Comparison of ENCODE assay signal across 8 cellular contexts in genomic region chr20:57390604-57391438, GRCh38. TPM values are rescaled to one million over a fixed set of nuclear protein-coding genes. Genes with fewer than 3 reads are reported as not detected.
DNase-seq lines count a peak whose midpoint lies in the region; ATAC-seq and TF ChIP-seq lines count a peak whose summit lies in the region.

RBM38 (plus strand) TSS chr20:57391396; CDS start chr20:57391582, 186 bp downstream.

- no peak for TF ChIP-seq CTCF in AG04450 (IDR thresholded peaks at IDR 0.05; ENCODE audit: low read depth, low read length)
- TF ChIP-seq CTCF in epithelial cell of esophagus (IDR thresholded peaks at IDR 0.05; ENCODE audit: insufficient read depth, low read depth, low read length, missing control alignments): no peak

- POLR2A ChIA-PET in AG04450 (lab: Yijun Ruan, JAX): no interaction called here

- H3K9ac ChIP-seq in NT2/D1 (ENCODE audit: insufficient read length, low read depth): peak within 1 kb of the TSS; percentile 94

- H3K27ac ChIP-seq in AG04450 (ENCODE audit: low read depth, low read length): no peak within 1 kb of the TSS

- H3K9me3 ChIP-seq in AG04450 (ENCODE audit: control insufficient read depth, insufficient read depth, low read length): peaks cover 11% of the 10 kb centered on the region; the same call in 1 of the 2 replicates
- H3K9me3 ChIP-seq in NT2/D1 (ENCODE audit: insufficient read depth, low read length): no peaks in the 10 kb centered on the region

- CTCF ChIA-PET in AG04450 (lab: Charles Lee): interaction anchor here (0.6 to 2.3 kb wide), 5 partner anchors 9 to 975 kb away, joined by 3 to 12 read pairs (median 4); no protein-coding TSS in a partner anchor

- H3K4me1 ChIP-seq in NT2/D1 (ENCODE audit: insufficient read depth, insufficient read length): peaks cover 27% of the 10 kb centered on the region

- peaks cover 45% of the 10 kb centered on the region for H3K36me3 ChIP-seq in NT2/D1 (ENCODE audit: insufficient read depth, insufficient read length, low read length)

- ATAC-seq in GM18517 (IDR thresholded peaks at IDR 0.05; ENCODE audit: unreplicated experiment): peak; percentile 31
- ATAC-seq in HG03103 (IDR thresholded peaks at IDR 0.05; ENCODE audit: low read depth, unreplicated experiment): peak; percentile 48

- H3K4me3 ChIP-seq in AG04450 (ENCODE audit: low read depth, low read length) (peak within 1 kb of the TSS; percentile 73), NT2/D1 (ENCODE audit: insufficient read length, low read depth) (peak within 1 kb of the TSS; percentile 76), epithelial cell of esophagus (ENCODE audit: low read length) (peak within 1 kb of the TSS; percentile 54)

- H3K27me3 ChIP-seq in AG04450 (ENCODE audit: control insufficient read depth, insufficient read depth, low read length) (no peaks in the 10 kb centered on the region), NT2/D1 (ENCODE audit: insufficient read depth, insufficient read length) (peaks cover 13% of the 10 kb centered on the region)

- DNase-seq in AG04450 (ENCODE audit: low read depth, low spot score): peak; percentile 11
- no peak for DNase-seq in NT2/D1 (ENCODE audit: low read depth, low spot score)
- peak; percentile 81 for DNase-seq in activated T-cell treated with anti-CD3 and anti-CD28 coated beads for 24 hours (ENCODE audit: low read depth)
- peak; percentile 65 for DNase-seq in epithelial cell of esophagus (ENCODE audit: low read depth)
- DNase-seq in mucosa of gallbladder (ENCODE audit: low spot score): peak; percentile 52
- DNase-seq in stimulated activated CD8-positive, alpha-beta memory T cell treated with anti-CD3 and anti-CD28 coated beads, Interleukin-4, amount 100 ng/mL, for 24 hours (ENCODE audit: low read depth): peak; percentile 72

RNA-seq across cellular contexts. Expression of gene RBM38, which starts in this region (rescaled TPM):
- 5.2 and 8.2 TPM in 2 replicates for polyA plus RNA-seq in AG04450 (2011; rRNA removed)
- polyA minus RNA-seq in AG04450 (2011; rRNA and poly(A)+ RNA removed): 3.8 and 4.0 TPM in 2 replicates
- total RNA-seq in mucosa of gallbladder: 21.9 TPM
